ENCODE assay signal across 8 cellular contexts in genomic region chr4:175560628-175561027, GRCh38.
DNase-seq lines count a peak whose midpoint lies in the region; ATAC-seq and TF ChIP-seq lines count a peak whose summit lies in the region.

No MANE protein-coding gene starts in this region.

- no peak overlapping the region for H3K27ac Mint-ChIP-seq in osteocyte (ENCODE audit: unreplicated experiment)

- ATAC-seq in HG03354 (IDR thresholded peaks at IDR 0.05; ENCODE audit: poor library complexity, severe bottlenecking, unreplicated experiment) (no peak), GM18861 (IDR thresholded peaks at IDR 0.05; ENCODE audit: unreplicated experiment) (no peak)

- H3K4me1 Mint-ChIP-seq in osteocyte (ENCODE audit: unreplicated experiment): no peaks in the 10 kb centered on the region

- peak; percentile 22 for TF ChIP-seq CTCF in GM13977 (IDR thresholded peaks at IDR 0.05; ENCODE audit: extremely low read depth, insufficient read depth, missing control alignments)
- peak; percentile 68 for TF ChIP-seq CTCF in osteocyte (IDR thresholded peaks at IDR 0.05)

- no peak overlapping the region for H3K4me3 Mint-ChIP-seq in osteocyte (ENCODE audit: unreplicated experiment)

- peaks cover 56% of the 10 kb centered on the region for H3K27me3 Mint-ChIP-seq in osteocyte (ENCODE audit: unreplicated experiment)

- H3K9me3 Mint-ChIP-seq in osteocyte (ENCODE audit: unreplicated experiment): no peaks in the 10 kb centered on the region

- in situ Hi-C loops in GM13977 (cut with MboI; ENCODE audit: low pct_unique_long_range_greater_than_20kb, low sequenced_read_pairs, unreplicated experiment): loop anchor here (25.0 kb wide), 2 partner anchors 327 to 777 kb away; no protein-coding TSS in a partner anchor

- no peaks in the 10 kb centered on the region for H3K36me3 Mint-ChIP-seq in osteocyte (ENCODE audit: unreplicated experiment)

- DNase-seq in GM13977 (ENCODE audit: low spot score): peak; percentile 39
- DNase-seq in NCI-H345 treated with DMSO at 0.1 percent for 48 hours (lab: John Stamatoyannopoulos, UW; ENCODE audit: unreplicated experiment): peak; percentile 12
- peak; percentile 91 for DNase-seq in cerebellar cortex (ENCODE audit: low spot score)
- no peak for DNase-seq in osteocyte (ENCODE audit: extremely low spot score, unreplicated experiment)
- no peak for DNase-seq in islet precursor cell
- DNase-seq in activated effector memory CD4-positive, alpha-beta T cell treated with Interleukin-2 at 50 U/mL for 16 hours: no peak

Comparison
In these comparisons a context has a peak if more than half of its experiments do, and no peak if none do; other contexts are left out.
1. DNase-seq: peak in GM13977 (single experiment), NCI-H345 treated with DMSO at 0.1 percent for 48 hours (single experiment) and cerebellar cortex (single experiment); none in osteocyte (single experiment), islet precursor cell (single experiment) and activated effector memory CD4-positive, alpha-beta T cell treated with Interleukin-2 at 50 U/mL for 16 hours (single experiment).